Comparison of ENCODE assay signal across 8 cellular contexts in the genomic region with DNA sequence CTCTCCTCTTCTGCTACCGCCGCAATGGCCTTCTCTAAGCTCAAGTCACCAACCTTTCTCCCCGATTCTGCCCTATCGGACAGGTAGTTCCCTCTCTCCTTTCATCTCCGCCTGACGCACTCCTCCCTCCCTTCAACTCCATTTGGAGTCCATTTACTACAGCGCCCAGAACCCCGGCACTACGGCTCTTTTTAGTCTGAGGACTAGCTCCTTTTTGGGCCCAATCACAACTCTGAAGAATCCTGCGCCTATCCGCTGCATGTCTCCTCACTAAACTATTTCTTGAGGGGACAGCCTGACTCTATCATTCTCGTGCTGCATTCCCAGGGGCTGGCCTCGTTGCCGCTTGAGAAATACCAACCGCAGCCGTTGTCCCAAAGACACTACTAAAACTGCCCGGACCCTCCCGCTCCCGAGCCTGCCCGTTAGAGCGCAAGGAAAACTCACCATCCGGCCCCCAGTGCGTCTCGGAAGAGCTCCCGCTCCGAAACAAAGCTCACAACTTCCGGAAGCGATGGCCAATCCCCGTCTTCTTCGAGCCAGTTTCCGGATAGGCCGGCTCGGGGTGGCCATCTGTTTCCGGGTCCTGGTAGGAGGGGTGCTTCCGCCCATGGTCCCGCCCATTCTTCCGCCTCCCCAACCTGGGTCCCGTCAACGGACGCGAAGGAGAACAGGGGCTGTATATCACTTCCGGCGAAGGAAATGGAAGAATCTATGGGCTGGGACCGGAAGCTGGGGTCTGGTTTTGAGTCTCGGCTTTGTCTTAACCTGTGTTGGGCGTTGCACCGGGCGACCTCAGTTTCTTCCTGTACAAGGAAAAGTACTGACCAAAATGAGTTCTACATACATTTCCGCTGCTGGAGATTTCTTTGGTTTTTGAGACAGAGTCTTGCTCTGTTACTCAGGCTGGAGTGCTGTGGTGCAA. TPM values are rescaled to one million over a fixed set of nuclear protein-coding genes. Genes with fewer than 3 reads are reported as not detected.
DNase-seq lines count a peak whose midpoint lies in the region; ATAC-seq and TF ChIP-seq lines count a peak whose summit lies in the region.

A gene (minus strand): TSS at position 491 of the 925 bp plus-strand sequence. CDS start 2,776 bp downstream, outside the sequence.

- TF ChIP-seq CTCF in chondrocyte (IDR thresholded peaks at IDR 0.05): no peak

- H3K36me3 Mint-ChIP-seq in chondrocyte (ENCODE audit: low read depth): peaks cover 13% of the 10 kb centered on the region

- peaks cover 5% of the 10 kb centered on the region for H3K9me3 Mint-ChIP-seq in chondrocyte (ENCODE audit: low read depth)

- H3K4me1 Mint-ChIP-seq in chondrocyte (ENCODE audit: low read depth): peaks cover 19% of the 10 kb centered on the region

- H3K4me3 Mint-ChIP-seq in chondrocyte (ENCODE audit: unreplicated experiment): peak within 1 kb of the TSS; percentile 99

- peak; percentile 96 to 97 for DNase-seq in AML-193 (lab: John Stamatoyannopoulos, UW)
- peak; percentile 94 for DNase-seq in NCI-H510A treated with DMSO at 0.1 percent for 48 hours (lab: John Stamatoyannopoulos, UW)
- peak; percentile 90 to 93 for DNase-seq in activated CD4-positive, alpha-beta T cell treated with anti-CD3 and anti-CD28 coated beads for 24 hours (ENCODE audit: low read depth in 2 of 2)
- peak; percentile 98 for DNase-seq in chondrocyte (ENCODE audit: low spot score)
- DNase-seq in kidney tubule cell (ENCODE audit: low spot score): peak; percentile 98
- peak; percentile 89 to 94 (median 91) for DNase-seq in stimulated activated CD4-positive, alpha-beta T cell treated with anti-CD3 and anti-CD28 coated beads, Interleukin-1b, Interleukin-23, amount 100 ng/mL, for 24 hours (ENCODE audit: low read depth in 4 of 4, low spot score in 1 of 4)

- peak within 1 kb of the TSS; percentile 95 for H3K27ac Mint-ChIP-seq in chondrocyte (ENCODE audit: unreplicated experiment)

- peak; percentile 81 for TF ChIP-seq POLR2A in GM19193 (IDR thresholded peaks at IDR 0.05; ENCODE audit: extremely low read depth, insufficient read depth, insufficient read length)

- no peaks in the 10 kb centered on the region for H3K27me3 Mint-ChIP-seq in chondrocyte (ENCODE audit: low read depth)

- ATAC-seq in HG03439 (IDR thresholded peaks at IDR 0.05; ENCODE audit: unreplicated experiment): peak; percentile 91

RNA-seq across cellular contexts. Expression of the gene that starts here (rescaled TPM):
- 13.6 to 20.5 TPM (median 14.2 TPM) in 3 replicates for total RNA-seq in chondrocyte

Comparison
In these comparisons a context has a peak if more than half of its experiments do, and no peak if none do; other contexts are left out.
1. Peak in every context shown above with its lines: DNase-seq and ATAC-seq.